9 cellular contexts compared by ENCODE assay signal in genomic region chr10:22599048-22599561, GRCh38.
A peak's percentile ranks its signal among the peaks of the same experiment; 100 is the strongest.
DNase-seq lines count a peak whose midpoint lies in the region; ATAC-seq, FAIRE-seq and TF ChIP-seq lines count a peak whose summit lies in the region.
"Had no signal": no experiment of that assay in that cellular context is flagged by ENCODE, and none has a peak within 500 bp of the region (broad histone marks: within the 10 kb centered on the region; RNA-seq: fewer than 3 reads in every experiment).

No MANE protein-coding gene starts in this region.

- H4K8ac ChIP-seq in H9 (replicated peaks; ENCODE audit: insufficient read length, low read depth, low read length), result no peak overlapping the region

- ATAC-seq in HG03025 (IDR thresholded peaks at IDR 0.05; ENCODE audit: low FRiP score, unreplicated experiment) (no peak), HG03442 (IDR thresholded peaks at IDR 0.05; ENCODE audit: unreplicated experiment) (no peak)

- H3K36me3 Mint-ChIP-seq in nephron progenitor cell (ENCODE audit: low read depth), result no peaks in the 10 kb centered on the region
- H3K36me3 Mint-ChIP-seq in H9 (ENCODE audit: insufficient read depth in 1 of 3, low read depth in 3 of 3), result peaks cover 0 to 10% (median 6%) of the 10 kb centered on the region in 3 experiments; a peak in 5 of 7 replicates

- no peaks in the 10 kb centered on the region for H4K20me1 ChIP-seq in H9 (ENCODE audit: control insufficient read depth, insufficient read depth, insufficient read length)

- H3K4me2 ChIP-seq in H9 (ENCODE audit: insufficient read depth, insufficient read length, low read length), result no peak overlapping the region

- H3K27me3 ChIP-seq in H9 (ENCODE audit: insufficient read depth, low read length), result no peaks in the 10 kb centered on the region

- peak overlapping the region; percentile 79 for H3K27ac Mint-ChIP-seq in nephron progenitor cell
- no peak overlapping the region for H3K27ac Mint-ChIP-seq in H9

- no peak overlapping the region for H3K4ac ChIP-seq in H9 (ENCODE audit: low read depth, low read length)

- H2AFZ ChIP-seq in H9 (ENCODE audit: low read length), result no peak overlapping the region

- H3K23me2 ChIP-seq in H9 (ENCODE audit: insufficient read length, low read depth, low read length, poor library complexity, severe bottlenecking), result no peaks in the 10 kb centered on the region

- H3K9me3 Mint-ChIP-seq in nephron progenitor cell (no peaks in the 10 kb centered on the region), H9 (no peaks in the 10 kb centered on the region)

- no CpG with 5 or more reads among the region's 4 CpGs for WGBS in H9 (ENCODE audit: extremely low coverage, insufficient read length, low lambda C conversion rate)

- H2BK12ac ChIP-seq in H9 (ENCODE audit: insufficient read length, low read depth, low read length), result no peak overlapping the region

- TF ChIP-seq CTCF in astrocyte of the cerebellum (IDR thresholded peaks at IDR 0.05; ENCODE audit: low read depth, low read length, missing control alignments), result no peak
- TF ChIP-seq CTCF in nephron progenitor cell (IDR thresholded peaks at IDR 0.05), result no peak
- no peak for TF ChIP-seq CTCF in H9 (conservative IDR thresholded peaks at IDR 0.05)

- no peak overlapping the region for H3K23ac ChIP-seq in H9 (ENCODE audit: insufficient read length, low read depth, low read length)

- in situ Hi-C loops in astrocyte of the cerebellum (cut with HindIII; ENCODE audit: low sequenced_read_pairs), result loop anchor here (25.0 kb wide), 1 partner anchor 388 kb away; no protein-coding TSS in a partner anchor

- DNase-seq in ELR (ENCODE audit: low read depth) (peak; percentile 92), HTR-8/SVneo (ENCODE audit: insufficient read length, low spot score) (peak; percentile 32), astrocyte of the cerebellum (ENCODE audit: low read depth) (peak; percentile 67), nephron progenitor cell (no peak), NCI-H2107 (lab: John Stamatoyannopoulos, UW) (no peak), H9 (no peak)

- no peak overlapping the region for H3T11ph ChIP-seq in H9 (ENCODE audit: low read length)

- no peak overlapping the region for H3K4me3 ChIP-seq in astrocyte of the cerebellum (ENCODE audit: low read depth, low read length)
- H3K4me3 ChIP-seq: coronary artery had no signal

- no peak overlapping the region for H2BK5ac ChIP-seq in H9 (ENCODE audit: insufficient read length, low read length)

- H3K4me3 Mint-ChIP-seq in nephron progenitor cell, result peak overlapping the region; percentile 15
- no peak overlapping the region for H3K4me3 Mint-ChIP-seq in H9

- H3K27ac ChIP-seq in H9 (ENCODE audit: insufficient read length, low read depth, low read length), result no peak overlapping the region
- H3K27ac ChIP-seq: coronary artery had no signal

- no peaks in the 10 kb centered on the region for H3K79me2 ChIP-seq in H9 (ENCODE audit: insufficient read depth, low read length)

- H3K9me3 ChIP-seq in H9 (ENCODE audit: control insufficient read depth, low read depth, low read length), result no peaks in the 10 kb centered on the region

- no peak for FAIRE-seq in HTR-8/SVneo (lab: Jason Lieb, UNC)

- no peak overlapping the region for H4K5ac ChIP-seq in H9 (ENCODE audit: insufficient read length, low read depth, low read length)

- no peak overlapping the region for H2AK5ac ChIP-seq in H9 (ENCODE audit: insufficient read length, low read length)

- H3K56ac ChIP-seq in H9 (ENCODE audit: insufficient read length, low read depth, low read length), result no peak overlapping the region

- peaks cover 2% of the 10 kb centered on the region; the same call in 1 of the 2 replicates for H3K4me1 ChIP-seq in H9 (ENCODE audit: insufficient read depth, low read length)

- H3K14ac ChIP-seq in H9 (ENCODE audit: insufficient read depth, low read length), result no peak overlapping the region

- no peak overlapping the region for H4K91ac ChIP-seq in H9 (ENCODE audit: insufficient read length, low read depth, low read length)

- no peak overlapping the region for H2BK120ac ChIP-seq in H9 (ENCODE audit: low read depth, low read length, poor library complexity, severe bottlenecking)

- H2BK15ac ChIP-seq in H9 (ENCODE audit: low read depth, low read length), result no peak overlapping the region

- no peaks in the 10 kb centered on the region for H3K79me1 ChIP-seq in H9 (ENCODE audit: insufficient read depth, low read depth, low read length, poor library complexity, severe bottlenecking)

- H3K27me3 Mint-ChIP-seq in nephron progenitor cell (ENCODE audit: low read depth, poor library complexity), result peaks cover 8% of the 10 kb centered on the region
- no peaks in the 10 kb centered on the region for H3K27me3 Mint-ChIP-seq in H9 (ENCODE audit: low read depth)

- H3K18ac ChIP-seq in H9 (ENCODE audit: insufficient read length, low read depth, low read length), result no peak overlapping the region

- H3K4me1 Mint-ChIP-seq in nephron progenitor cell (peaks cover 81% of the 10 kb centered on the region), H9 (peaks cover 5 to 12% of the 10 kb centered on the region in 2 experiments; a peak in 3 of 4 replicates)

- H3K9ac ChIP-seq in H9 (ENCODE audit: extremely low read depth, insufficient read length, low read length), result no peak overlapping the region

- H2BK20ac ChIP-seq in H9 (ENCODE audit: low read depth, low read length, poor library complexity, severe bottlenecking), result no peak overlapping the region

Comparison
In these comparisons a context has a peak if more than half of its experiments do, and no peak if none do; other contexts are left out.
1. DNase-seq: peak in ELR (single experiment), HTR-8/SVneo (single experiment) and astrocyte of the cerebellum (single experiment); none in nephron progenitor cell (single experiment), NCI-H2107 (single experiment) and H9 (single experiment).